ENCODE assay signal across 14 cellular contexts in genomic region chr2:26934335-26934724, GRCh38. TPM values are rescaled to one million over a fixed set of nuclear protein-coding genes. Genes with fewer than 3 reads are reported as not detected.
DNase-seq lines count a peak whose midpoint lies in the region; ATAC-seq and TF ChIP-seq lines count a peak whose summit lies in the region.
"Had no signal": no experiment of that assay in that cellular context is flagged by ENCODE, and none has a peak within 500 bp of the region (broad histone marks: within the 10 kb centered on the region; RNA-seq: fewer than 3 reads in every experiment).

No MANE protein-coding gene starts in this region.

- peak; percentile 31 for DNase-seq in activated CD8-positive, alpha-beta memory T cell treated with anti-CD3 and anti-CD28 coated beads, Interleukin-2, amount 10 ng/mL, durations not matched to agents 7 days and 5 days
- no peak for DNase-seq in activated CD8-positive, alpha-beta memory T cell treated with anti-CD3 and anti-CD28 coated beads for 24 hours
- DNase-seq in RPMI8226 (peak; percentile 30), ecto neural progenitor cell (ENCODE audit: low spot score) (peak; percentile 16), osteocyte (ENCODE audit: extremely low spot score, unreplicated experiment) (peak; percentile 73), hippocampal formation (lab: John Stamatoyannopoulos, UW) (no peak)
- DNase-seq in stimulated activated naive CD4-positive, alpha-beta T cell treated with Interleukin-2 at 50 U/mL for 16 hours (lab: John Stamatoyannopoulos, UW) = no peak
- DNase-seq: AML-193; Caco-2; CD8-positive, alpha-beta memory T cell; DND-41; GDM1; HCEC 1CT; HFFc6 had no signal

- no peaks in the 10 kb centered on the region for H3K9me3 Mint-ChIP-seq in activated CD8-positive, alpha-beta memory T cell treated with anti-CD3 and anti-CD28 coated beads, Interleukin-2, amount 10 ng/mL, durations not matched to agents 7 days and 5 days (ENCODE audit: low read depth)
- no peaks in the 10 kb centered on the region for H3K9me3 Mint-ChIP-seq in osteocyte (ENCODE audit: unreplicated experiment)
- H3K9me3 Mint-ChIP-seq: CD8-positive, alpha-beta memory T cell; HFFc6 had no signal

- CTCF ChIA-PET in activated CD8-positive, alpha-beta memory T cell treated with anti-CD3 and anti-CD28 coated beads, Interleukin-2, amount 10 ng/mL, durations not matched to agents 7 days and 5 days (lab: Charles Lee) = interaction anchor here (1.0 kb wide), 1 partner anchor 25 kb away, joined by 3 read pairs; no protein-coding TSS in a partner anchor

- peaks cover 3% of the 10 kb centered on the region for H3K27me3 Mint-ChIP-seq in activated CD8-positive, alpha-beta memory T cell treated with anti-CD3 and anti-CD28 coated beads, Interleukin-2, amount 10 ng/mL, durations not matched to agents 7 days and 5 days
- peaks cover 30% of the 10 kb centered on the region for H3K27me3 Mint-ChIP-seq in osteocyte (ENCODE audit: unreplicated experiment)

- no peaks in the 10 kb centered on the region for H3K36me3 Mint-ChIP-seq in activated CD8-positive, alpha-beta memory T cell treated with anti-CD3 and anti-CD28 coated beads, Interleukin-2, amount 10 ng/mL, durations not matched to agents 7 days and 5 days
- no peaks in the 10 kb centered on the region for H3K36me3 Mint-ChIP-seq in osteocyte (ENCODE audit: unreplicated experiment)
- H3K36me3 Mint-ChIP-seq: CD8-positive, alpha-beta memory T cell had no signal

- ATAC-seq in activated CD8-positive, alpha-beta memory T cell treated with anti-CD3 and anti-CD28 coated beads, Interleukin-2, amount 10 ng/mL, durations not matched to agents 7 days and 5 days = no peak

- H3K27ac Mint-ChIP-seq in activated CD8-positive, alpha-beta memory T cell treated with anti-CD3 and anti-CD28 coated beads, Interleukin-2, amount 10 ng/mL, durations not matched to agents 7 days and 5 days = no peak overlapping the region
- H3K27ac Mint-ChIP-seq in osteocyte (ENCODE audit: unreplicated experiment) = no peak overlapping the region
- H3K27ac Mint-ChIP-seq: CD8-positive, alpha-beta memory T cell; HFFc6 had no signal

- TF ChIP-seq CTCF in osteocyte (IDR thresholded peaks at IDR 0.05) = no peak

- no peak overlapping the region for H3K4me3 Mint-ChIP-seq in activated CD8-positive, alpha-beta memory T cell treated with anti-CD3 and anti-CD28 coated beads, Interleukin-2, amount 10 ng/mL, durations not matched to agents 7 days and 5 days
- H3K4me3 Mint-ChIP-seq in osteocyte (ENCODE audit: unreplicated experiment) = no peak overlapping the region
- H3K4me3 Mint-ChIP-seq: CD8-positive, alpha-beta memory T cell; HFFc6 had no signal

- no peaks in the 10 kb centered on the region for H3K4me1 Mint-ChIP-seq in activated CD8-positive, alpha-beta memory T cell treated with anti-CD3 and anti-CD28 coated beads, Interleukin-2, amount 10 ng/mL, durations not matched to agents 7 days and 5 days
- no peaks in the 10 kb centered on the region for H3K4me1 Mint-ChIP-seq in osteocyte (ENCODE audit: unreplicated experiment)
- H3K4me1 Mint-ChIP-seq: CD8-positive, alpha-beta memory T cell had no signal

RNA-seq across cellular contexts. Expression of gene MAPRE3, which starts 36.1 kb away (rescaled TPM):
- total RNA-seq in activated CD8-positive, alpha-beta memory T cell treated with anti-CD3 and anti-CD28 coated beads, Interleukin-2, amount 10 ng/mL, durations not matched to agents 7 days and 5 days = 1 to 10 TPM in 1 of 2 experiments, under 1 TPM in 1; 0.91 to 1.3 TPM
- total RNA-seq in osteocyte = 9.4 and 9.5 TPM in 2 replicates

Comparison
In these comparisons a context has a peak if more than half of its experiments do, and no peak if none do; other contexts are left out.
1. DNase-seq: peak in activated CD8-positive, alpha-beta memory T cell treated with anti-CD3 and anti-CD28 coated beads, Interleukin-2, amount 10 ng/mL, durations not matched to agents 7 days and 5 days (single experiment), RPMI8226 (single experiment), ecto neural progenitor cell (single experiment) and osteocyte (single experiment); none in activated CD8-positive, alpha-beta memory T cell treated with anti-CD3 and anti-CD28 coated beads for 24 hours (single experiment), stimulated activated naive CD4-positive, alpha-beta T cell treated with Interleukin-2 at 50 U/mL for 16 hours (single experiment) and hippocampal formation (0 of 2).